ENCODE assay signal across 22 cellular contexts in genomic region chr14:96201965-96202364, GRCh38. TPM values are rescaled to one million over a fixed set of nuclear protein-coding genes. Genes with fewer than 3 reads are reported as not detected.
"Had no signal": no experiment of that assay in that cellular context is flagged by ENCODE, and none has a peak within 500 bp of the region (broad histone marks: within the 10 kb centered on the region; RNA-seq: fewer than 3 reads in every experiment).

No MANE protein-coding gene starts in this region.

- H3K9me3 ChIP-seq: esophagus muscularis mucosa, gastrocnemius medialis, heart right ventricle, left ventricle myocardium inferior, pancreas, suprapubic skin, thyroid gland, upper lobe of right lung had no signal

- ATAC-seq: effector memory CD8-positive, alpha-beta T cell; gastrocnemius medialis; heart right ventricle; naive thymus-derived CD4-positive, alpha-beta T cell; pancreas; right cardiac atrium; upper lobe of right lung had no signal

- H3K36me3 ChIP-seq: esophagus muscularis mucosa, gastrocnemius medialis, heart right ventricle, left ventricle myocardium inferior, pancreas, suprapubic skin, thyroid gland, upper lobe of right lung had no signal

- H3K27ac ChIP-seq: epithelial cell of prostate, esophagus muscularis mucosa, gastrocnemius medialis, heart right ventricle, left ventricle myocardium inferior, pancreas, suprapubic skin, thyroid gland, upper lobe of right lung had no signal

- H3K27ac Mint-ChIP-seq: dendritic cell treated with granulocyte-macrophage colony-stimulating factor and Interleukin-4, amounts not matched to agents 40 ng/mL and 50 ng/mL, for 4 days; effector memory CD8-positive, alpha-beta T cell; progenitor cell of endocrine pancreas had no signal

- H3K4me3 Mint-ChIP-seq: dendritic cell treated with granulocyte-macrophage colony-stimulating factor and Interleukin-4, amounts not matched to agents 40 ng/mL and 50 ng/mL, for 4 days; effector memory CD8-positive, alpha-beta T cell; naive thymus-derived CD4-positive, alpha-beta T cell had no signal

- DNase-seq: effector memory CD8-positive, alpha-beta T cell; gastrocnemius medialis; heart right ventricle; hypothalamus; left ventricle myocardium inferior; naive thymus-derived CD4-positive, alpha-beta T cell; nephron progenitor cell; nucleus accumbens; pancreas; right cardiac atrium; small intestine; stimulated activated CD4-positive, alpha-beta T cell treated with anti-CD3 and anti-CD28 coated beads, Interleukin-2, amount 100 ng/mL, for 48 hours; stimulated activated naive CD4-positive, alpha-beta T cell treated with Interleukin-2 at 50 U/mL for 16 hours; thyroid gland; upper lobe of right lung had no signal

- H3K4me3 ChIP-seq: esophagus muscularis mucosa, gastrocnemius medialis, heart right ventricle, left ventricle myocardium inferior, pancreas, suprapubic skin, thyroid gland, upper lobe of right lung had no signal

- FAIRE-seq: islet of Langerhans, pancreas, small intestine had no signal

- H3K9me3 Mint-ChIP-seq: dendritic cell treated with granulocyte-macrophage colony-stimulating factor and Interleukin-4, amounts not matched to agents 40 ng/mL and 50 ng/mL, for 4 days; effector memory CD8-positive, alpha-beta T cell; nephron progenitor cell had no signal

- H3K27me3 ChIP-seq: esophagus muscularis mucosa, pancreas, suprapubic skin, thyroid gland had no signal

RNA-seq across cellular contexts. Expression of gene BDKRB2, which starts 2.7 kb away (rescaled TPM):
- total RNA-seq: naive thymus-derived CD4-positive, alpha-beta T cell had no signal

RNA-seq across cellular contexts. Expression of gene BDKRB1, which starts 54.0 kb away (rescaled TPM):
- total RNA-seq: gastrocnemius medialis; left ventricle myocardium inferior; lung microvascular endothelial cell; naive thymus-derived CD4-positive, alpha-beta T cell; progenitor cell of endocrine pancreas; right cardiac atrium; upper lobe of right lung had no signal
- polyA plus RNA-seq: naive thymus-derived CD4-positive, alpha-beta T cell had no signal
